7 cellular contexts compared by ENCODE assay signal in the genomic region with DNA sequence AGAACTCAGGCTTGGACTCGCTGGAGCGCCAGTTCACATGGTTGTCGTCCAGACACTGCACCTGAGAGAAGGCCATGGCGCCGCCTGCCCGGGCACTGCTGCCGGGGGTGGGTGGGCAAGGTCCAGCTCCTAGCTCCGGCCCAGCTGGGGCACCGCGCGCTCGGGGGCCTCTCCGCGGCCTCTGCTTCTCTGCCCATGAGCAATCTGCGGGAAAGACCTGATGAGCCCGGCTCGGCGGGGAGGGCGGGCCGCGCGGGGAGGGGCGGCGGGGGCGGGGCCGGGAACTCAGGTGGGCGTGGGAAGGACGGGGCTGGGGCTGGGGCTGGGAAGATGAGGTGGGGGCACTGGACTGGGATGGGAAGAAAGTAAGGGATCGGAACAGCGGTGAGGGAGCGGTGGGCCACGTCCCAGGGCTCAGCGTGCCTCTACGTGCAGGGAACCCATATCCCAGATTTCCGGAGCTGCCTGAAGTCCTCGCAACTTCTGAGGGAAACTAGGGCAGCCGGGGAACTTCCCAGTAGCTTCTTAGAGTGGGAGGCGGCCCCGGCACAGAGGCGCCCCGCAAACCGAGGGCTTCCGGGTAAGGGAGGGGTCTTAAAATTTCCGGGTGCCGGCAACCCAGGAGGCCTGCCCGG. TPM values are rescaled to one million over a fixed set of nuclear protein-coding genes. Genes with fewer than 3 reads are reported as not detected.
DNase-seq lines count a peak whose midpoint lies in the region; ATAC-seq and TF ChIP-seq lines count a peak whose summit lies in the region.

No MANE protein-coding gene starts in this region.

- no peaks in the 10 kb centered on the region for H4K20me1 ChIP-seq in PC-3 (ENCODE audit: low read length)

- H3K27me3 ChIP-seq in breast epithelium, result no peaks in the 10 kb centered on the region
- no peaks in the 10 kb centered on the region for H3K27me3 ChIP-seq in PC-3 (ENCODE audit: low read length)

- TF ChIP-seq POLR2A in breast epithelium (IDR thresholded peaks at IDR 0.05), result no peak

- H3K27ac ChIP-seq in breast epithelium, result peak overlapping the region; percentile 84 to 86
- no peak overlapping the region for H3K27ac ChIP-seq in PC-3 (ENCODE audit: low read length)

- peak overlapping the region; percentile 46 to 75 (median 70) for H3K4me3 ChIP-seq in breast epithelium
- no peak overlapping the region for H3K4me3 ChIP-seq in PC-3 (ENCODE audit: low read length)

- no peaks in the 10 kb centered on the region for H3K9me3 ChIP-seq in breast epithelium
- H3K9me3 ChIP-seq in PC-3 (ENCODE audit: low read length), result no peaks in the 10 kb centered on the region

- TF ChIP-seq CTCF in breast epithelium (IDR thresholded peaks at IDR 0.05), result no peak
- TF ChIP-seq CTCF in PC-3 (conservative IDR thresholded peaks at IDR 0.05; ENCODE audit: low read depth, low read length), result no peak

- no peaks in the 10 kb centered on the region for H3F3A ChIP-seq in PC-3 (ENCODE audit: low read length, unreplicated experiment)

- BruUV-seq in PC-3 (replicated peaks; lab: Mats Ljungman, UMichigan), result no TSS peak

- no peak overlapping the region for H2AFZ ChIP-seq in PC-3 (ENCODE audit: low read length)

- POLR2A ChIA-PET in PC-3 (lab: Charles Lee; ENCODE audit: unreplicated experiment), result no interaction called here

- DNase-seq in T-helper 9 cell (peak; percentile 65), breast epithelium (ENCODE audit: low spot score in 2 of 2) (no peak), left lobe of liver (ENCODE audit: low spot score) (peak; percentile 80), PC-3 (no peak)
- DNase-seq in stimulated activated CD4-positive, alpha-beta T cell treated with anti-CD3 and anti-CD28 coated beads, TNF-alpha, amount 100 ng/mL, for 24 hours (ENCODE audit: low read depth in 3 of 3), result peak; percentile 17 to 60 (median 22)

- H3K36me3 ChIP-seq in breast epithelium, result no peaks in the 10 kb centered on the region
- no peaks in the 10 kb centered on the region for H3K36me3 ChIP-seq in PC-3 (ENCODE audit: low read depth, low read length)

- no peak overlapping the region for H3K9ac ChIP-seq in PC-3 (ENCODE audit: low read length)

- intact Hi-C loops in breast epithelium (cut with DNase I; ENCODE audit: low total_unique reads) (no loop called here), PC-3 (cut with micrococcal nuclease) (no loop called here)

- no peaks in the 10 kb centered on the region for H3K79me2 ChIP-seq in PC-3 (ENCODE audit: low read length)

- ATAC-seq in GM19023 (IDR thresholded peaks at IDR 0.05; ENCODE audit: unreplicated experiment), result peak; percentile 24
- ATAC-seq in HG03280 (IDR thresholded peaks at IDR 0.05; ENCODE audit: unreplicated experiment), result peak; percentile 30
- peak; percentile 62 for ATAC-seq in left lobe of liver
- ATAC-seq in PC-3, result no peak

- H3K9me2 ChIP-seq in PC-3 (replicated peaks; ENCODE audit: low read length), result no peaks in the 10 kb centered on the region

- CTCF ChIA-PET in PC-3 (lab: Charles Lee), result no interaction called here

- no peak overlapping the region for H3K4me2 ChIP-seq in PC-3 (ENCODE audit: low read length)

- H3K4me1 ChIP-seq in breast epithelium (no peaks in the 10 kb centered on the region), PC-3 (ENCODE audit: insufficient read depth, low read length) (peaks cover 5% of the 10 kb centered on the region; the same call in 1 of the 2 replicates)

RNA-seq across cellular contexts. Expression of gene FAM83G, which starts 0.5 kb away (rescaled TPM):
- total RNA-seq in breast epithelium, result 10 to 100 TPM in 1 of 3 donors, 1 to 10 TPM in 2; 1.8 to 11.0 (median 7.2) TPM
- total RNA-seq in left lobe of liver, result 11.7 TPM
- 0.26 and 4.7 TPM in 2 replicates for total RNA-seq in PC-3 (2014; rRNA removed)

RNA-seq across cellular contexts. Expression of gene GRAP, which starts 42.7 kb away (rescaled TPM):
- total RNA-seq in breast epithelium (1 to 10 TPM; 1.8 to 9.8 (median 2.2) TPM), left lobe of liver (4.0 TPM), PC-3 (2014; rRNA removed) (not detected in 2 replicates)

RNA-seq across cellular contexts. Expression of gene SLC5A10, which starts 52.1 kb away (rescaled TPM):
- total RNA-seq in breast epithelium (under 1 TPM in 1 of 3 donors, not detected in 2; 0.29 TPM), left lobe of liver (not detected), PC-3 (2014; rRNA removed) (not detected in 2 replicates)

Comparison
In these comparisons a context has a peak if more than half of its experiments do, and no peak if none do; other contexts are left out.
1. DNase-seq: peak in T-helper 9 cell (single experiment), left lobe of liver (single experiment) and stimulated activated CD4-positive, alpha-beta T cell treated with anti-CD3 and anti-CD28 coated beads, TNF-alpha, amount 100 ng/mL, for 24 hours (3 of 3); none in breast epithelium (0 of 2) and PC-3 (single experiment).